In the genomic region with DNA sequence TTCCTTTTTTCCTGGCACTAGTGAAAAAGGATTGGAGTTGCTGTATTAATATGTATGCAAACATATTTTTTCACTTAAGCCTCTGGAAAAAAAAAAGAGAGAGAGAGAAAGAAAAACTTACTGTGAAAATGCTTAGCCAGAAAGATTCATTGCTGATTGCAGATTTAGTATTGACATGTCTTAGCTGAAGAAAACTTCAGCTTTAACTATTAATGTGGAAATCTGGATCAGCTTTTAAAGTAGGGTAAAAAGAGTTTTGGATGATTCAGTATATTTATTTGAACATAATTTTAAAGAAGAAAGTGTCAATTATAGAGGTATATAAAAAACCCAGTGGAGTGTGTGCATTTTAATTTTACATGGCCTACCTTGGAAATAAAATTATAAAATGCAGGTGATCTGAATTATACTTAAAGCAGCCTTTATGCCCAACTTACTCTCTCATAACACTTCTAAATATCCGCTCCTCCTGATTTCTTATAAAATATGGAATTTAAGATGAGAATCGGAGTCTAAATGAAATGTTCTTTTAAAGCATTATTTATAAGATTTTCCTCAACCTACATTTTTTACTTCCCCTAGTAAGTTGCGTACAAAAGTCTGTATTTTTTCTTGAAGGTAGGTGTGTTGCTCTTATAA, we compare ENCODE assay signal across 2 cellular contexts.
TF ChIP-seq lines count a peak whose summit lies in the region.

No MANE protein-coding gene starts in this region.

TF ChIP-seq in SK-N-SH, 30 proteins besides CTCF, POLR2A, EP300 and RAD21 (continued from another document):
- TF ChIP-seq EZH2phosphoT487 (IDR thresholded peaks at IDR 0.05; ENCODE audit: borderline replicate concordance, low read depth) (no peak), GABPA (IDR thresholded peaks at IDR 0.05; ENCODE audit: low read depth) (no peak), RCOR1 (IDR thresholded peaks at IDR 0.05; ENCODE audit: low read length) (no peak), MEF2A (IDR thresholded peaks at IDR 0.05; ENCODE audit: borderline replicate concordance, low read depth) (no peak), ELF1 (IDR thresholded peaks at IDR 0.05) (0 out of 2 replicates have a peak, but pooled peaks have one; percentile 6), TAF1 (IDR thresholded peaks at IDR 0.05; ENCODE audit: borderline replicate concordance, low read depth, low read length) (no peak), POLR2AphosphoS5 (IDR thresholded peaks at IDR 0.05; ENCODE audit: low read depth, low read length) (0 out of 2 replicates have a peak, but pooled peaks have one; percentile 12), TCF12 (IDR thresholded peaks at IDR 0.05) (peak; percentile 31), NRF1 (IDR thresholded peaks at IDR 0.05; ENCODE audit: low read depth, low read length) (no peak), RXRA (IDR thresholded peaks at IDR 0.05; ENCODE audit: borderline replicate concordance, low read depth) (no peak), FOXM1 (IDR thresholded peaks at IDR 0.05; ENCODE audit: low read depth) (no peak)
- TF ChIP-seq, protein P1, sequence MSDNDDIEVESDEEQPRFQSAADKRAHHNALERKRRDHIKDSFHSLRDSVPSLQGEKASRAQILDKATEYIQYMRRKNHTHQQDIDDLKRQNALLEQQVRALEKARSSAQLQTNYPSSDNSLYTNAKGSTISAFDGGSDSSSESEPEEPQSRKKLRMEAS (IDR thresholded peaks at IDR 0.05; ENCODE audit: low read depth) = no peak

TF ChIP-seq in SK-N-SH treated with all-trans-retinoic acid at 6 μM for 48 hours, 23 proteins besides CTCF, POLR2A, EP300 and RAD21:
- TF ChIP-seq, protein P2, sequence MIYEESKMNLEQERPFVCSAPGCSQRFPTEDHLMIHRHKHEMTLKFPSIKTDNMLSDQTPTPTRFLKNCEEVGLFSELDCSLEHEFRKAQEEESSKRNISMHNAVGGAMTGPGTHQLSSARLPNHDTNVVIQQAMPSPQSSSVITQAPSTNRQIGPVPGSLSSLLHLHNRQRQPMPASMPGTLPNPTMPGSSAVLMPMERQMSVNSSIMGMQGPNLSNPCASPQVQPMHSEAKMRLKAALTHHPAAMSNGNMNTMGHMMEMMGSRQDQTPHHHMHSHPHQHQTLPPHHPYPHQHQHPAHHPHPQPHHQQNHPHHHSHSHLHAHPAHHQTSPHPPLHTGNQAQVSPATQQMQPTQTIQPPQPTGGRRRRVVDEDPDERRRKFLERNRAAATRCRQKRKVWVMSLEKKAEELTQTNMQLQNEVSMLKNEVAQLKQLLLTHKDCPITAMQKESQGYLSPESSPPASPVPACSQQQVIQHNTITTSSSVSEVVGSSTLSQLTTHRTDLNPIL (CRISPR knock-in tag; IDR thresholded peaks at IDR 0.05; ENCODE audit: low read depth) = no peak
- TF ChIP-seq SNAI2 (CRISPR knock-in tag; IDR thresholded peaks at IDR 0.05) (no peak), ZFP3 (CRISPR knock-in tag; IDR thresholded peaks at IDR 0.05) (no peak), RARB (CRISPR knock-in tag; IDR thresholded peaks at IDR 0.05) (no peak), ZNF565 (CRISPR knock-in tag; conservative IDR thresholded peaks at IDR 0.05; ENCODE audit: low read depth) (no peak)
